In the genomic region with DNA sequence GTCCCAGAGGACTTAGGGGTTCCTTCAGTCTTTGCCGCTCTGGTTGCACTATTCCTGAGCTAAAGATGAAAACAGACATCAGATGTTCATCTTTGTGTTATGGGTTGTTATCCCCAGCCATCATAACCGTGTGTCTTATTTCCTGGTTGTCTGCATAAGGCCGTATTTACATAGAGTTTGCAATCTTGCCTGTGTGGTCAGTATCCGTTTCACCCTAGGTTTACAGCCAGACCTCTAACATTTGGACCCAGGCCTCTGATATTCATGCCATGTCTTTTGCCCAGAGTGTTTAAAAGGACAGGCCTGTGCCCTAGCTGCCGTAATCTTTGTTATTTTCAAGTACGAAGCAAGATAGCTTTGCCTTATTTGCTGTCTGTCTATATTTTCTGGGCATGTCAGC, we compare ENCODE assay signal across 14 cellular contexts.
"Had no signal": no experiment of that assay in that cellular context is flagged by ENCODE, and none has a peak within 500 bp of the region (broad histone marks: within the 10 kb centered on the region; RNA-seq: fewer than 3 reads in every experiment).

No MANE protein-coding gene starts in this region.

- H3K4me3 ChIP-seq: mucosa of descending colon, right atrium auricular region had no signal

- H3K36me3 ChIP-seq: right atrium auricular region had no signal

- H3K27ac ChIP-seq: brain microvascular endothelial cell, epithelial cell of prostate, right atrium auricular region had no signal

- DNase-seq: anterior cingulate cortex; brain microvascular endothelial cell; cerebellar nuclear complex; effector memory CD4-positive, alpha-beta T cell; foreskin melanocyte; islet precursor cell; mammary epithelial cell; mucosa of descending colon; natural killer cell; small intestine; stimulated activated CD4-positive, alpha-beta T cell treated with anti-CD3 and anti-CD28 coated beads, Interleukin-4, amount 100 ng/mL, for 24 hours; stimulated activated naive CD4-positive, alpha-beta T cell had no signal

- FAIRE-seq: small intestine had no signal

- ATAC-seq: mucosa of descending colon had no signal

- H3K27me3 ChIP-seq: brain microvascular endothelial cell, right atrium auricular region had no signal

- H3K9me3 ChIP-seq: mucosa of descending colon, right atrium auricular region had no signal
